8 cellular contexts compared by ENCODE assay signal in the genomic region with DNA sequence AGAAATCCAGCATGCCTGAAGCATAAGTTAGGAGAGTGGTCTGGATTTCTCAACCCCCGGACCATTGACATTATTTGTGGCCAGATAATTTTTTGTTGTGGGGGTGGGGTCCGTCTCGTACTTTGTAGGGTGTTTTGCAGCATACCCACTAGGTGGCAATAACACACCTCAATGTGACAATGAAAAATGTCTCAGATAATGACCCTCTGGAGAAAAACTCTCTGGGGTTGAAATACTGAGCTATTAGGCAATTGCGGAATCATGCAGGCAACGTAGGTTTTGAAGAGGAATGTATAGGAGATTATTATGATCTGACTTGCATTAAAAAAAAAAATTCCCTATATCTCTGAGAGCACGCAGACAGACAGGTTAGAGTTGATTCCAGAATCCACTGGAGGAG. TPM values are rescaled to one million over a fixed set of nuclear protein-coding genes. Genes with fewer than 3 reads are reported as not detected.
DNase-seq lines count a peak whose midpoint lies in the region; ATAC-seq and TF ChIP-seq lines count a peak whose summit lies in the region.

No MANE protein-coding gene starts in this region.

- no peaks in the 10 kb centered on the region for H3K4me1 Mint-ChIP-seq in nephron progenitor cell

- ATAC-seq in HG02938 (IDR thresholded peaks at IDR 0.05; ENCODE audit: unreplicated experiment) = peak; percentile 67

- H3K9me3 ChIP-seq in esophagus squamous epithelium = no peaks in the 10 kb centered on the region

- intact Hi-C loops in esophagus squamous epithelium (cut with DNase I) = no loop called here

- TF ChIP-seq POLR2A in esophagus squamous epithelium (IDR thresholded peaks at IDR 0.05) = no peak

- no peaks in the 10 kb centered on the region for H3K4me1 ChIP-seq in esophagus squamous epithelium

- no peak overlapping the region for H3K27ac ChIP-seq in esophagus squamous epithelium

- H3K4me3 ChIP-seq in esophagus squamous epithelium = no peak overlapping the region

- H3K4me3 Mint-ChIP-seq in nephron progenitor cell = no peak overlapping the region

- peak; percentile 11 for DNase-seq in NCI-H2171 treated with DMSO at 0.1 percent for 48 hours (lab: John Stamatoyannopoulos, UW)
- no peak for DNase-seq in NCI-H2171 (lab: John Stamatoyannopoulos, UW)
- DNase-seq in SHP77 treated with DMSO at 0.1 percent for 48 hours (lab: John Stamatoyannopoulos, UW) = peak; percentile 18
- peak; percentile 4 for DNase-seq in nephron progenitor cell
- DNase-seq in NCI-H128 (lab: John Stamatoyannopoulos, UW; ENCODE audit: unreplicated experiment) = no peak
- DNase-seq in esophagus squamous epithelium (lab: John Stamatoyannopoulos, UW) = no peak
- DNase-seq in LoVo (ENCODE audit: low spot score) = no peak

- H3K36me3 ChIP-seq in esophagus squamous epithelium = no peaks in the 10 kb centered on the region

- H3K27ac Mint-ChIP-seq in nephron progenitor cell = no peak overlapping the region

- 43 to 47% methylated on average over 6 of the region's 6 CpGs for WGBS in esophagus squamous epithelium, 2 donors

- H3K27me3 ChIP-seq in esophagus squamous epithelium = no peaks in the 10 kb centered on the region

- peaks cover 17% of the 10 kb centered on the region for H3K9me3 Mint-ChIP-seq in nephron progenitor cell

- H3K36me3 Mint-ChIP-seq in nephron progenitor cell (ENCODE audit: low read depth) = no peaks in the 10 kb centered on the region

- TF ChIP-seq CTCF in nephron progenitor cell (IDR thresholded peaks at IDR 0.05) = peak; percentile 22
- peak in 1 of 6 experiments; percentile 25 for TF ChIP-seq CTCF in esophagus squamous epithelium (IDR thresholded peaks at IDR 0.05)

- H3K27me3 Mint-ChIP-seq in nephron progenitor cell (ENCODE audit: low read depth, poor library complexity) = peaks cover 44% of the 10 kb centered on the region

RNA-seq across cellular contexts. Expression of a gene that starts 25.3 kb away (rescaled TPM):
- 1 to 10 TPM; 4.6 to 9.3 (median 8.4) TPM for total RNA-seq in esophagus squamous epithelium

Comparison
In these comparisons a context has a peak if more than half of its experiments do, and no peak if none do; other contexts are left out.
1. DNase-seq: peak in NCI-H2171 treated with DMSO at 0.1 percent for 48 hours (single experiment), SHP77 treated with DMSO at 0.1 percent for 48 hours (single experiment) and nephron progenitor cell (single experiment); none in NCI-H2171 (single experiment), NCI-H128 (single experiment), esophagus squamous epithelium (single experiment) and LoVo (single experiment).